19 cellular contexts compared by ENCODE assay signal in the genomic region with DNA sequence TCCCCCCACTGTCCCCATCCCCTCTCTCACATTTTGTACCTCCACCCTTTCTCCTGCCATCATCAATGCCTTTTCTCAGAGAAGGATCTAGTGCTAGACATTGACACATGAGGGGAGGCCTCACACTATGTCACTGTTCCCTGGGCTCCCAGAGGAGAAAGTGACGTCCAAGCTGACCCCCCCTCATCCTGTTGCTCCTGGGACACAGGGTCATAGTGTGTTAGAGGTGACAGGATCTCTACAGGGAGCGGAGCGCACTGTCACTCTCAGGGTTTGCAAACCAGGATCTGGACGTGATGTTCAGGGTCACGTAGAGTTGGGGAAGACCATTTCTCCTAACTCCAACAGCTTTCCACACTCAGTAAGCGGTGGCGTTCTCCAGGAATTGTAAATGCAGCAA. TPM values are rescaled to one million over a fixed set of nuclear protein-coding genes. Genes with fewer than 3 reads are reported as not detected.
DNase-seq lines count a peak whose midpoint lies in the region; ATAC-seq, FAIRE-seq and TF ChIP-seq lines count a peak whose summit lies in the region.
"Had no signal": no experiment of that assay in that cellular context is flagged by ENCODE, and none has a peak within 500 bp of the region (broad histone marks: within the 10 kb centered on the region; RNA-seq: fewer than 3 reads in every experiment).

No MANE protein-coding gene starts in this region.

- peak overlapping the region; percentile 19 for H3K18ac ChIP-seq in neuronal stem cell (ENCODE audit: low read length)
- no peak overlapping the region for H3K18ac ChIP-seq in trophoblast cell (ENCODE audit: low read length)

- H3K23ac ChIP-seq in neuronal stem cell (ENCODE audit: low read depth, low read length, poor library complexity) = no peak overlapping the region
- H3K23ac ChIP-seq in trophoblast cell (ENCODE audit: low read length) = no peak overlapping the region

- no peak overlapping the region for H4K8ac ChIP-seq in neuronal stem cell (ENCODE audit: low read depth, low read length)
- H4K8ac ChIP-seq in trophoblast cell (ENCODE audit: low read depth, low read length) = no peak overlapping the region

- peak in 1 of 2 experiments; percentile 29; a peak in 1 of 4 replicates for TF ChIP-seq EP300 in HepG2 (IDR thresholded peaks at IDR 0.05; ENCODE audit: low read depth in 2 of 2, low read length in 2 of 2)
- TF ChIP-seq EP300 in HepG2 (CRISPR knock-in tag; IDR thresholded peaks at IDR 0.05; ENCODE audit: borderline replicate concordance) = no peak

- H2BK120ac ChIP-seq in neuronal stem cell (ENCODE audit: low read depth, low read length) (no peak overlapping the region), trophoblast cell (ENCODE audit: insufficient read depth, low read length, poor library complexity) (no peak overlapping the region)

- peaks cover 67% of the 10 kb centered on the region for H3K4me1 ChIP-seq in HepG2 (ENCODE audit: insufficient read depth, low read length)
- peaks cover 0 to 4% (median 0%) of the 10 kb centered on the region in 4 donors for H3K4me1 ChIP-seq in right lobe of liver
- H3K4me1 ChIP-seq in neuronal stem cell (ENCODE audit: control insufficient read depth in 2 of 2, insufficient read depth in 1 of 2, low read depth in 1 of 2, low read length in 2 of 2) = peaks cover 0 to 3% of the 10 kb centered on the region in 2 donors
- no peaks in the 10 kb centered on the region for H3K4me1 ChIP-seq in osteoblast (ENCODE audit: insufficient read depth, low read length)
- H3K4me1 ChIP-seq in trophoblast cell (ENCODE audit: control insufficient read depth in 1 of 2, insufficient read depth in 2 of 2, low read length in 2 of 2) = peaks cover 3 to 4% of the 10 kb centered on the region in 2 experiments

- H4K20me1 ChIP-seq in HepG2 (ENCODE audit: insufficient read depth, low read length) (no peaks in the 10 kb centered on the region; the same call in 1 of the 2 replicates), osteoblast (ENCODE audit: insufficient read depth, low read length) (peaks cover 3% of the 10 kb centered on the region)

- H3K4ac ChIP-seq in neuronal stem cell (ENCODE audit: low read length) (no peak overlapping the region), trophoblast cell (ENCODE audit: low read depth, low read length) (no peak overlapping the region)

- no peak overlapping the region for H4K12ac ChIP-seq in trophoblast cell (ENCODE audit: low read depth, low read length)

- ATAC-seq in HepG2 = peak; percentile 38
- no peak for ATAC-seq in right lobe of liver

- H2BK15ac ChIP-seq in neuronal stem cell (ENCODE audit: low read length) = no peak overlapping the region

- H3K79me1 ChIP-seq in neuronal stem cell (ENCODE audit: low read depth, low read length) (peaks cover 2% of the 10 kb centered on the region), trophoblast cell (ENCODE audit: low read length) (no peaks in the 10 kb centered on the region)

- CTCF ChIA-PET in HepG2 (lab: Yijun Ruan, JAX; ENCODE audit: low intra/inter-chr PET ratio, low total read pairs) = no interaction called here

- H3K36me3 ChIP-seq in HepG2 (replicated peaks in 1 of 2; ENCODE audit: control insufficient read depth in 1 of 2, insufficient read depth in 2 of 2, low read length in 2 of 2) (no peaks in the 10 kb centered on the region; a peak in 1 of 5 replicates), right lobe of liver (no peaks in the 10 kb centered on the region), neuronal stem cell (replicated peaks in 1 of 2; ENCODE audit: control insufficient read depth in 2 of 2, insufficient read depth in 2 of 2, low read length in 2 of 2) (no peaks in the 10 kb centered on the region), osteoblast (ENCODE audit: insufficient read depth, low read length) (no peaks in the 10 kb centered on the region), trophoblast cell (ENCODE audit: control insufficient read depth in 1 of 2, insufficient read depth in 2 of 2, low read length in 2 of 2) (no peaks in the 10 kb centered on the region)

- DNase-seq in HepG2 (ENCODE audit: low spot score) = peak; percentile 23
- DNase-seq in right lobe of liver = no peak
- DNase-seq in neuronal stem cell (ENCODE audit: low spot score) = no peak
- no peak for DNase-seq in mucosa of gallbladder (ENCODE audit: low spot score)
- DNase-seq in stimulated activated CD4-positive, alpha-beta T cell treated with anti-CD3 and anti-CD28 coated beads, Interleukin-2, amount 100 ng/mL, for 48 hours = no peak
- DNase-seq in osteoblast (ENCODE audit: insufficient read length, low spot score, missing footprints) = no peak
- DNase-seq in trophoblast cell = no peak
- DNase-seq: CD4-positive, CD25-positive, alpha-beta regulatory T cell; DMS79; NCI-H1105; NCI-H1694 treated with DMSO at 0.1 percent for 48 hours; NCI-H774 had no signal

- in situ Hi-C loops in HepG2 (cut with HindIII; ENCODE audit: extremely low pct_ligation_motif_present, low pct_unique_long_range_greater_than_20kb) = no loop called here

- H2AFZ ChIP-seq in HepG2 (ENCODE audit: low read length) (no peak overlapping the region), neuronal stem cell (ENCODE audit: low read length) (no peak overlapping the region), osteoblast (ENCODE audit: low read length) (no peak overlapping the region), trophoblast cell (ENCODE audit: insufficient read depth, low read length, poor library complexity) (no peak overlapping the region)

- H3K27me3 ChIP-seq in HepG2 (ENCODE audit: control insufficient read depth in 1 of 2, insufficient read depth in 2 of 2, low read length in 2 of 2) = no peaks in the 10 kb centered on the region
- no peaks in the 10 kb centered on the region for H3K27me3 ChIP-seq in right lobe of liver
- peaks cover 11 to 52% (median 38%) of the 10 kb centered on the region in 3 experiments for H3K27me3 ChIP-seq in neuronal stem cell (ENCODE audit: control insufficient read depth in 3 of 3, insufficient read depth in 3 of 3, low read depth in 1 of 3, low read length in 3 of 3)
- H3K27me3 ChIP-seq in osteoblast (ENCODE audit: insufficient read depth, low read length) = peaks cover 49% of the 10 kb centered on the region
- H3K27me3 ChIP-seq in trophoblast cell (ENCODE audit: insufficient read depth, low read length) = peaks cover 14% of the 10 kb centered on the region

- TF ChIP-seq POLR2A in HepG2 (IDR thresholded peaks at IDR 0.05; ENCODE audit: insufficient read depth in 1 of 2, low read depth in 2 of 2, low read length in 2 of 2) (peak in 1 of 2 experiments; percentile 32; a peak in 1 of 4 replicates), right lobe of liver (IDR thresholded peaks at IDR 0.05) (no peak)

- peak overlapping the region; percentile 72 for H3K14ac ChIP-seq in neuronal stem cell (ENCODE audit: low read length)
- no peak overlapping the region for H3K14ac ChIP-seq in trophoblast cell (ENCODE audit: low read length)

- H3K27ac ChIP-seq in HepG2 (ENCODE audit: extremely low read length, insufficient read depth, low read length) = peak overlapping the region; percentile 59
- H3K27ac ChIP-seq in right lobe of liver = no peak overlapping the region
- H3K27ac ChIP-seq in VCaP = peak overlapping the region; percentile 82
- no peak overlapping the region for H3K27ac ChIP-seq in neuronal stem cell (replicated peaks; ENCODE audit: low read length)
- H3K27ac ChIP-seq in osteoblast (ENCODE audit: low read depth, low read length) = no peak overlapping the region
- no peak overlapping the region for H3K27ac ChIP-seq in trophoblast cell (ENCODE audit: low read depth, low read length)

- 6% methylated on average over 7 of the region's 7 CpGs for WGBS in HepG2 (ENCODE audit: low lambda C conversion rate)
- WGBS in right lobe of liver (ENCODE audit: insufficient coverage, low coverage, low lambda C conversion rate, missing lambda C conversion rate) = 74% methylated on average over 7 of the region's 7 CpGs
- WGBS in neuronal stem cell (ENCODE audit: extremely low coverage in 2 of 2, insufficient read length in 2 of 2, insufficient replicate concordance in 1 of 2), 2 donors = no CpG with 5 or more reads among the region's 7 CpGs
- no CpG with 5 or more reads among the region's 7 CpGs for WGBS in trophoblast cell (ENCODE audit: extremely low coverage, insufficient coverage, insufficient read length)

- H3K9ac ChIP-seq in HepG2 (ENCODE audit: insufficient read depth, low read depth, low read length) (no peak overlapping the region; the same call in none of the 2 replicates), neuronal stem cell (ENCODE audit: low read depth, low read length, poor library complexity) (no peak overlapping the region), trophoblast cell (ENCODE audit: low read length) (no peak overlapping the region)

- peak; percentile 30 for FAIRE-seq in HepG2 (lab: Jason Lieb, UNC)
- FAIRE-seq: A204.1, G401.6, GM12891 had no signal

- H2AK5ac ChIP-seq in neuronal stem cell (ENCODE audit: low read depth, low read length) (no peak overlapping the region), trophoblast cell (ENCODE audit: low read length) (no peak overlapping the region)

- H3K4me3 ChIP-seq in HepG2 (replicated peaks in 1 of 3; ENCODE audit: insufficient read depth in 1 of 3, low read depth in 2 of 3, low read length in 3 of 3) = peak overlapping the region in 1 of 3 experiments; percentile 82; a peak in 2 of 6 replicates
- no peak overlapping the region for H3K4me3 ChIP-seq in right lobe of liver
- no peak overlapping the region for H3K4me3 ChIP-seq in neuronal stem cell (ENCODE audit: low read length in 2 of 2)
- no peak overlapping the region for H3K4me3 ChIP-seq in osteoblast (ENCODE audit: insufficient read depth, low read length)
- no peak overlapping the region for H3K4me3 ChIP-seq in trophoblast cell (ENCODE audit: low read depth, low read length)

- no TSS peak for BruUV-seq in HepG2 (replicated peaks; lab: Mats Ljungman, UMichigan)

- intact Hi-C loops in HepG2 (cut with micrococcal nuclease; ENCODE audit: unreplicated experiment) = loop anchor here (5.0 kb wide), 2 partner anchors 56 to 79 kb away; a partner anchor contains a TSS
- intact Hi-C loops in right lobe of liver (cut with DNase I) = loop anchor here in 1 of 2 donors (10.0 kb wide), 1 partner anchor 76 kb away; no protein-coding TSS in a partner anchor

- POLR2A ChIA-PET in HepG2 (lab: Yijun Ruan, JAX) = interaction anchor here (0.8 to 2.1 kb wide), 9 partner anchors 8 to 143 kb away, joined by 3 to 13 read pairs (median 5); a partner anchor contains a TSS

- H3K79me2 ChIP-seq in HepG2 (ENCODE audit: insufficient read depth, low read length) (peaks cover 4% of the 10 kb centered on the region), osteoblast (ENCODE audit: insufficient read depth, low read length) (no peaks in the 10 kb centered on the region), trophoblast cell (ENCODE audit: control insufficient read depth, insufficient read depth, low read length, poor library complexity) (no peaks in the 10 kb centered on the region)

- H2BK12ac ChIP-seq in neuronal stem cell (ENCODE audit: low read length) = peak overlapping the region; percentile 92
- no peak overlapping the region for H2BK12ac ChIP-seq in trophoblast cell (ENCODE audit: low read length)

- H4K91ac ChIP-seq in neuronal stem cell (ENCODE audit: low read depth, low read length, poor library complexity) (no peak overlapping the region), trophoblast cell (ENCODE audit: low read depth, low read length) (no peak overlapping the region)

- H2BK5ac ChIP-seq in neuronal stem cell (ENCODE audit: low read length) = no peak overlapping the region
- no peak overlapping the region for H2BK5ac ChIP-seq in trophoblast cell (ENCODE audit: low read depth, low read length, poor library complexity)

- TF ChIP-seq CTCF in HepG2 (CRISPR knock-in tag; IDR thresholded peaks at IDR 0.05) = 0 out of 2 replicates have a peak, but pooled peaks have one; percentile 14
- TF ChIP-seq CTCF in right lobe of liver (IDR thresholded peaks at IDR 0.05) = no peak
- no peak for TF ChIP-seq CTCF in VCaP (conservative IDR thresholded peaks at IDR 0.05)
- no peak for TF ChIP-seq CTCF in osteoblast (IDR thresholded peaks at IDR 0.05; ENCODE audit: extremely low read depth, low read depth, low read length)

- TF ChIP-seq RAD21 in HepG2 (CRISPR knock-in tag; IDR thresholded peaks at IDR 0.05) = no peak

- no peaks in the 10 kb centered on the region for H3K9me3 ChIP-seq in HepG2 (ENCODE audit: low read length)
- no peaks in the 10 kb centered on the region for H3K9me3 ChIP-seq in right lobe of liver
- H3K9me3 ChIP-seq in neuronal stem cell (replicated peaks in 1 of 2; ENCODE audit: control insufficient read depth in 2 of 2, insufficient read depth in 1 of 2, low read depth in 1 of 2, low read length in 2 of 2) = no peaks in the 10 kb centered on the region
- no peaks in the 10 kb centered on the region for H3K9me3 ChIP-seq in osteoblast (ENCODE audit: low read depth, low read length)
- H3K9me3 ChIP-seq in trophoblast cell (ENCODE audit: insufficient read depth, low read depth, low read length) = no peaks in the 10 kb centered on the region

- H3K4me2 ChIP-seq in HepG2 (ENCODE audit: low read depth, low read length) (peak overlapping the region; percentile 96), neuronal stem cell (ENCODE audit: insufficient read depth, low read length, poor library complexity, severe bottlenecking) (no peak overlapping the region), osteoblast (ENCODE audit: insufficient read depth, low read length) (no peak overlapping the region), trophoblast cell (ENCODE audit: low read length) (no peak overlapping the region)

RNA-seq across cellular contexts. Expression of a gene that starts 2.6 kb away (rescaled TPM):
- 2.7 and 2.9 TPM in 2 replicates for total RNA-seq in HepG2 (2016; rRNA removed; fragmentation: Illumina TruSeq; extraction: Trizol)
- 1.1 and 1.7 TPM in 2 replicates for total RNA-seq in HepG2 (2016; cell fraction: cytosol; rRNA removed; fragmentation: Illumina TruSeq; extraction: Trizol; ENCODE audit: low read depth)
- total RNA-seq in HepG2 (2016; cell fraction: insoluble cytoplasmic fraction; rRNA removed; fragmentation: Illumina TruSeq; extraction: Trizol) = 2.5 and 2.7 TPM in 2 replicates
- total RNA-seq in HepG2 (2016; cell fraction: membrane; rRNA removed; fragmentation: Illumina TruSeq; extraction: Trizol) = 3.6 and 4.1 TPM in 2 replicates
- total RNA-seq in HepG2 (2016; cell fraction: nucleus; rRNA removed; fragmentation: Illumina TruSeq; extraction: Trizol) = 1.3 and 1.7 TPM in 2 replicates
- 20.0 and 22.0 TPM in 2 replicates for polyA plus RNA-seq in HepG2 (2011; rRNA removed)
- polyA plus RNA-seq in HepG2 (2011; cell fraction: cytosol; rRNA removed) = 16.3 and 22.0 TPM in 2 replicates
- polyA plus RNA-seq in HepG2 (2011; cell fraction: nucleus; rRNA removed) = 6.2 and 8.2 TPM in 2 replicates
- 9.9 and 19.2 TPM in 2 replicates for polyA plus RNA-seq in HepG2 (2012)
- 1.1 and 1.6 TPM in 2 replicates for polyA plus RNA-seq in HepG2 (2016; cell fraction: cytosol; fragmentation: Illumina TruSeq; extraction: Trizol; ENCODE audit: low read depth)
- polyA plus RNA-seq in HepG2 (2016; cell fraction: insoluble cytoplasmic fraction; fragmentation: Illumina TruSeq; extraction: Trizol; ENCODE audit: low read depth) = 2.0 and 2.2 TPM in 2 replicates
- 2.3 and 3.2 TPM in 2 replicates for polyA plus RNA-seq in HepG2 (2016; cell fraction: membrane; fragmentation: Illumina TruSeq; extraction: Trizol; ENCODE audit: low read depth)
- polyA plus RNA-seq in HepG2 (2016; cell fraction: nucleus; fragmentation: Illumina TruSeq; extraction: Trizol; ENCODE audit: insufficient read depth, low read depth) = 2.1 and 2.3 TPM in 2 replicates
- 28.8 TPM in 1 of 2 replicates, not detected in the other for polyA minus RNA-seq in HepG2 (2011; rRNA and poly(A)+ RNA removed; ENCODE audit: low replicate concordance)
- 13.1 and 18.4 TPM in 2 replicates for polyA minus RNA-seq in HepG2 (2011; cell fraction: cytosol; rRNA and poly(A)+ RNA removed)
- polyA minus RNA-seq in HepG2 (2011; cell fraction: nucleus; rRNA and poly(A)+ RNA removed) = 6.2 and 9.0 TPM in 2 replicates
- total RNA-seq in right lobe of liver = 1 to 10 TPM in 3 of 6 experiments, under 1 TPM in 3; 0.81 to 2.6 (median 0.99) TPM
- 0.01 TPM for polyA plus RNA-seq in neuronal stem cell (2013, experiment 1 of 2)
- 0.03 TPM for polyA plus RNA-seq in neuronal stem cell (2013, experiment 2 of 2)
- total RNA-seq in mucosa of gallbladder = 27.2 TPM
- total RNA-seq in osteoblast = not detected in 2 replicates
- 2.6 and 3.2 TPM in 2 replicates for polyA plus RNA-seq in trophoblast cell (2013)
- total RNA-seq: CD4-positive, CD25-positive, alpha-beta regulatory T cell; HT1080; M059J; RPMI7951 had no signal

RNA-seq across cellular contexts. Expression of a gene that starts 55.8 kb away (rescaled TPM):
- total RNA-seq in HepG2 (2016; rRNA removed; fragmentation: Illumina TruSeq; extraction: Trizol) = 13.3 and 13.6 TPM in 2 replicates
- total RNA-seq in HepG2 (2016; cell fraction: cytosol; rRNA removed; fragmentation: Illumina TruSeq; extraction: Trizol; ENCODE audit: low read depth) = 11.1 and 12.8 TPM in 2 replicates
- total RNA-seq in HepG2 (2016; cell fraction: insoluble cytoplasmic fraction; rRNA removed; fragmentation: Illumina TruSeq; extraction: Trizol) = 12.7 and 13.1 TPM in 2 replicates
- total RNA-seq in HepG2 (2016; cell fraction: membrane; rRNA removed; fragmentation: Illumina TruSeq; extraction: Trizol) = 11.4 and 12.2 TPM in 2 replicates
- total RNA-seq in HepG2 (2016; cell fraction: nucleus; rRNA removed; fragmentation: Illumina TruSeq; extraction: Trizol) = 6.8 and 7.8 TPM in 2 replicates
- polyA plus RNA-seq in HepG2 (2011; rRNA removed) = 10.9 and 12.2 TPM in 2 replicates
- 7.5 and 10.9 TPM in 2 replicates for polyA plus RNA-seq in HepG2 (2011; cell fraction: cytosol; rRNA removed)
- 5.9 and 6.3 TPM in 2 replicates for polyA plus RNA-seq in HepG2 (2011; cell fraction: nucleus; rRNA removed)
- polyA plus RNA-seq in HepG2 (2012) = 8.9 and 12.1 TPM in 2 replicates
- polyA plus RNA-seq in HepG2 (2016; cell fraction: cytosol; fragmentation: Illumina TruSeq; extraction: Trizol; ENCODE audit: low read depth) = 5.1 and 5.8 TPM in 2 replicates
- polyA plus RNA-seq in HepG2 (2016; cell fraction: insoluble cytoplasmic fraction; fragmentation: Illumina TruSeq; extraction: Trizol; ENCODE audit: low read depth) = 11.8 and 14.0 TPM in 2 replicates
- 9.8 and 11.1 TPM in 2 replicates for polyA plus RNA-seq in HepG2 (2016; cell fraction: membrane; fragmentation: Illumina TruSeq; extraction: Trizol; ENCODE audit: low read depth)
- polyA plus RNA-seq in HepG2 (2016; cell fraction: nucleus; fragmentation: Illumina TruSeq; extraction: Trizol; ENCODE audit: insufficient read depth, low read depth) = 11.0 and 12.1 TPM in 2 replicates
- 5.6 and 20.2 TPM in 2 replicates for polyA minus RNA-seq in HepG2 (2011; rRNA and poly(A)+ RNA removed; ENCODE audit: low replicate concordance)
- 12.3 and 12.5 TPM in 2 replicates for polyA minus RNA-seq in HepG2 (2011; cell fraction: cytosol; rRNA and poly(A)+ RNA removed)
- 4.2 and 8.7 TPM in 2 replicates for polyA minus RNA-seq in HepG2 (2011; cell fraction: nucleus; rRNA and poly(A)+ RNA removed)
- total RNA-seq in right lobe of liver = 1 to 10 TPM; 1.2 to 3.1 (median 2.1) TPM
- 3.1 TPM for polyA plus RNA-seq in neuronal stem cell (2013, experiment 1 of 2)
- 3.0 TPM for polyA plus RNA-seq in neuronal stem cell (2013, experiment 2 of 2)
- total RNA-seq in mucosa of gallbladder = 19.1 TPM
- total RNA-seq in osteoblast = 1.8 and 3.5 TPM in 2 replicates
- polyA plus RNA-seq in trophoblast cell (2013) = 22.6 and 23.6 TPM in 2 replicates

Comparison
In these comparisons a context has a peak if more than half of its experiments do, and no peak if none do; other contexts are left out.
1. H3K27ac ChIP-seq: peak in HepG2 (single experiment) and VCaP (single experiment); none in right lobe of liver (0 of 3), neuronal stem cell (single experiment), osteoblast (single experiment) and trophoblast cell (single experiment).